In the genomic region with DNA sequence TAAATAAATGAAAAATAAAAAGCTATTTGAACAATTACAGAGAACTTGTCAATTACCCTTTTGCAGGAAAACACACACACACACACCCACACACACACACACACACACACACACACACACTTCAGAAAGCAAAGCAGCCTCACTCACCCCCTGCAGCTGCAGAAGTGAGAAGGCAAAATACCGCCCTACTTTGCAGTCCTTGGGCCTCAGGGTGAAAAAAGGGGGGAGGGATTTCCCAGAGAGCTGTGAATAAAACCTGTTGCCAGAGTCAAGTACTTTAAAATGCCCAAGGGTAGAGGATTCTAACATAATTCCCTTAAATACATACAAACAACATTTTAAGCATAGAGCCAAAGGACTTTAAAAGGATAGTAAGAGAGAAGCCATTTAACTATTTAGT, we compare ENCODE assay signal across 16 cellular contexts.
"Had no signal": no experiment of that assay in that cellular context is flagged by ENCODE, and none has a peak within 500 bp of the region (broad histone marks: within the 10 kb centered on the region; RNA-seq: fewer than 3 reads in every experiment).

No MANE protein-coding gene starts in this region.

- H3K27ac Mint-ChIP-seq: activated CD4-positive, alpha-beta memory T cell treated with anti-CD3 and anti-CD28 coated beads for 36 hours; activated naive CD4-positive, alpha-beta T cell treated with anti-CD3 and anti-CD28 coated beads, Interleukin-2, amount 50 U/mL, for 72 hours; activated T-cell treated with anti-CD3 and anti-CD28 coated beads, Interleukin-2, amount 50 U/mL, for 24 hours; immature natural killer cell had no signal

- H3K4me1 Mint-ChIP-seq: immature natural killer cell had no signal

- H3K9me3 ChIP-seq: tibial artery, uterus had no signal

- H3K4me3 Mint-ChIP-seq: activated CD4-positive, alpha-beta memory T cell treated with anti-CD3 and anti-CD28 coated beads for 36 hours; activated T-cell treated with anti-CD3 and anti-CD28 coated beads, Interleukin-2, amount 50 U/mL, for 24 hours; immature natural killer cell had no signal

- H3K36me3 ChIP-seq: tibial artery, uterus had no signal

- ATAC-seq: activated naive CD4-positive, alpha-beta T cell treated with anti-CD3 and anti-CD28 coated beads, Interleukin-2, amount 50 U/mL, for 72 hours; right cardiac atrium had no signal

- H3K4me3 ChIP-seq: lung, skin epidermis, tibial artery, uterus had no signal

- H3K27me3 Mint-ChIP-seq: activated CD4-positive, alpha-beta memory T cell treated with anti-CD3 and anti-CD28 coated beads for 36 hours; activated T-cell treated with anti-CD3 and anti-CD28 coated beads, Interleukin-2, amount 50 U/mL, for 24 hours had no signal

- H3K27ac ChIP-seq: skin epidermis, tibial artery, uterus had no signal

- DNase-seq: activated CD4-positive, alpha-beta memory T cell treated with anti-CD3 and anti-CD28 coated beads for 36 hours; activated effector memory CD4-positive, alpha-beta T cell treated with Interleukin-2 at 50 U/mL for 16 hours; activated T-cell treated with anti-CD3 and anti-CD28 coated beads, Interleukin-2, amount 50 U/mL, for 24 hours; effector CD4-positive, alpha-beta T cell; foreskin fibroblast; hippocampal formation; immature natural killer cell; right cardiac atrium; stimulated activated CD4-positive, alpha-beta T cell treated with anti-CD3 and anti-CD28 coated beads, Interleukin-15, amount 100 ng/mL, for 24 hours; stimulated activated CD4-positive, alpha-beta T cell treated with anti-CD3 and anti-CD28 coated beads, Interleukin-4, amount 100 ng/mL, for 1 hour; stimulated activated naive CD4-positive, alpha-beta T cell; tibial artery; uterus had no signal

- H3K4me1 ChIP-seq: uterus had no signal

- H3K36me3 Mint-ChIP-seq: activated CD4-positive, alpha-beta memory T cell treated with anti-CD3 and anti-CD28 coated beads for 36 hours; activated naive CD4-positive, alpha-beta T cell treated with anti-CD3 and anti-CD28 coated beads, Interleukin-2, amount 50 U/mL, for 72 hours; immature natural killer cell had no signal

- H3K27me3 ChIP-seq: tibial artery, uterus had no signal

- H3K9me3 Mint-ChIP-seq: activated T-cell treated with anti-CD3 and anti-CD28 coated beads, Interleukin-2, amount 50 U/mL, for 24 hours had no signal
